1 cellular context compared by ENCODE assay signal in genomic region chr18:12934454-12935071, GRCh38.
TF ChIP-seq lines count a peak whose summit lies in the region.

No MANE protein-coding gene starts in this region.

TF ChIP-seq in K562, 482 proteins besides CTCF, POLR2A, EP300 and RAD21 (continued from another document and continues in another):
- TF ChIP-seq JUND (IDR thresholded peaks at IDR 0.05; ENCODE audit: borderline replicate concordance, low read depth, low read length) (peak; percentile 25; the same call in 1 of the 2 replicates), JUND (tag; IDR thresholded peaks at IDR 0.05; ENCODE audit: borderline replicate concordance, low read depth, low read length) (no peak; the same call in 2 of the 3 replicates), SMC3 (conservative IDR thresholded peaks at IDR 0.05; ENCODE audit: insufficient read depth, low read depth, low read length) (peak; percentile 98), SMARCA5 (IDR thresholded peaks at IDR 0.05) (no peak), STAT5B (CRISPR knock-in tag; IDR thresholded peaks at IDR 0.05) (no peak), ZNF253 (CRISPR knock-in tag; conservative IDR thresholded peaks at IDR 0.05) (no peak), MED1 (CRISPR knock-in tag; IDR thresholded peaks at IDR 0.05; ENCODE audit: borderline replicate concordance) (no peak), EP400 (IDR thresholded peaks at IDR 0.05) (no peak), TGIF2 (CRISPR knock-in tag; IDR thresholded peaks at IDR 0.05) (no peak), MYC (IDR thresholded peaks at IDR 0.05; ENCODE audit: low read depth, low read length) (no peak), MYC (CRISPR knock-in tag; IDR thresholded peaks at IDR 0.05; ENCODE audit: borderline replicate concordance, low read depth) (no peak), TARDBP (IDR thresholded peaks at IDR 0.05) (no peak), YY1 (IDR thresholded peaks at IDR 0.05; ENCODE audit: borderline replicate concordance in 1 of 3, control insufficient read depth in 1 of 3, extremely low read depth in 1 of 3, insufficient read depth in 3 of 3, insufficient read length in 1 of 3, insufficient replicate concordance in 2 of 3, low read depth in 1 of 3, low read length in 2 of 3) (no peak), CBFB (CRISPR knock-in tag; IDR thresholded peaks at IDR 0.05) (no peak), ARID2 (IDR thresholded peaks at IDR 0.05) (peak; percentile 95), RBM17 (IDR thresholded peaks at IDR 0.05; ENCODE audit: borderline replicate concordance, low read depth, low read length) (no peak), ATF1 (CRISPR knock-in tag; IDR thresholded peaks at IDR 0.05) (no peak), ATF1 (tag; IDR thresholded peaks at IDR 0.05) (peak; percentile 44), SNIP1 (IDR thresholded peaks at IDR 0.05; ENCODE audit: low read depth) (no peak), ZNF431 (CRISPR knock-in tag; IDR thresholded peaks at IDR 0.05) (no peak), SRSF3 (IDR thresholded peaks at IDR 0.05; ENCODE audit: insufficient read depth, low read length) (no peak), ZNF134 (CRISPR knock-in tag; conservative IDR thresholded peaks at IDR 0.05) (no peak), KHSRP (IDR thresholded peaks at IDR 0.05) (no peak), ZNF586 (CRISPR knock-in tag; conservative IDR thresholded peaks at IDR 0.05) (no peak), ZKSCAN8 (CRISPR knock-in tag; IDR thresholded peaks at IDR 0.05) (no peak), ZNF830 (CRISPR knock-in tag; IDR thresholded peaks at IDR 0.05) (no peak), FOXA1 (IDR thresholded peaks at IDR 0.05; ENCODE audit: borderline replicate concordance) (no peak), ZNF764 (CRISPR knock-in tag; IDR thresholded peaks at IDR 0.05; ENCODE audit: low read depth) (no peak), HLTF (IDR thresholded peaks at IDR 0.05) (no peak), ZFX (CRISPR knock-in tag; IDR thresholded peaks at IDR 0.05) (no peak), POLR3A (IDR thresholded peaks at IDR 0.05; ENCODE audit: borderline replicate concordance, extremely low read depth, insufficient read depth, insufficient read length) (no peak), RHOXF2B (CRISPR knock-in tag; conservative IDR thresholded peaks at IDR 0.05) (no peak), MAZ (CRISPR knock-in tag; conservative IDR thresholded peaks at IDR 0.05 in 1 of 2, IDR thresholded peaks at IDR 0.05 in 1 of 2) (0 out of 4 replicates have a peak, but pooled peaks of 1 of the 2 experiments have one; percentile 15), GATAD2A (IDR thresholded peaks at IDR 0.05) (no peak), CTBP1 (IDR thresholded peaks at IDR 0.05; ENCODE audit: borderline replicate concordance) (peak; percentile 30; the same call in 1 of the 2 replicates), CBFA2T2 (conservative IDR thresholded peaks at IDR 0.05) (no peak), ZNF174 (CRISPR knock-in tag; IDR thresholded peaks at IDR 0.05) (no peak), ZSCAN32 (CRISPR knock-in tag; IDR thresholded peaks at IDR 0.05) (no peak), ZNF165 (CRISPR knock-in tag; IDR thresholded peaks at IDR 0.05; ENCODE audit: borderline replicate concordance) (no peak), KAT8 (IDR thresholded peaks at IDR 0.05; ENCODE audit: low read depth) (no peak), ZNF263 (CRISPR knock-in tag; IDR thresholded peaks at IDR 0.05; ENCODE audit: borderline replicate concordance) (no peak), DMBX1 (CRISPR knock-in tag; IDR thresholded peaks at IDR 0.05; ENCODE audit: borderline replicate concordance) (no peak), TEAD4 (IDR thresholded peaks at IDR 0.05; ENCODE audit: low read length) (peak; percentile 73), TEAD4 (CRISPR knock-in tag; IDR thresholded peaks at IDR 0.05; ENCODE audit: borderline replicate concordance) (no peak), CREM (IDR thresholded peaks at IDR 0.05; ENCODE audit: low read depth) (peak; percentile 40; the same call in 1 of the 2 replicates), TBP (optimal IDR thresholded peaks at IDR 0.05; ENCODE audit: low read depth, low read length) (no peak), PHB (CRISPR knock-in tag; IDR thresholded peaks at IDR 0.05) (no peak), SETDB1 (IDR thresholded peaks at IDR 0.05; ENCODE audit: low read length) (no peak), KDM4B (IDR thresholded peaks at IDR 0.05; ENCODE audit: borderline replicate concordance in 2 of 2, low read depth in 1 of 2) (no peak), RCOR1 (IDR thresholded peaks at IDR 0.05; ENCODE audit: borderline replicate concordance in 1 of 2, low read depth in 2 of 2, low read length in 2 of 2) (0 out of 4 replicates have a peak, but pooled peaks of 1 of the 2 experiments have one; percentile 11), NFIX (CRISPR knock-in tag; IDR thresholded peaks at IDR 0.05; ENCODE audit: low read depth) (no peak), ZFPM2 (CRISPR knock-in tag; IDR thresholded peaks at IDR 0.05) (no peak), TEAD1 (CRISPR knock-in tag; IDR thresholded peaks at IDR 0.05) (peak in 1 of 2 experiments; percentile 91; a peak in 2 of 4 replicates), TEAD2 (tag; IDR thresholded peaks at IDR 0.05) (peak; percentile 78; the same call in 1 of the 2 replicates), CREBBP (IDR thresholded peaks at IDR 0.05; ENCODE audit: low read depth, low read length) (no peak), RBFOX2 (IDR thresholded peaks at IDR 0.05; ENCODE audit: low read depth, low read length) (no peak), E4F1 (CRISPR knock-in tag; IDR thresholded peaks at IDR 0.05; ENCODE audit: borderline replicate concordance) (no peak), HMGXB4 (CRISPR knock-in tag; IDR thresholded peaks at IDR 0.05) (no peak), JUN (IDR thresholded peaks at IDR 0.05; ENCODE audit: borderline replicate concordance, low read depth, low read length) (no peak), JUN (CRISPR knock-in tag; IDR thresholded peaks at IDR 0.05; ENCODE audit: borderline replicate concordance) (no peak), FOXJ3 (CRISPR knock-in tag; IDR thresholded peaks at IDR 0.05) (no peak), STAT5A (IDR thresholded peaks at IDR 0.05; ENCODE audit: borderline replicate concordance, low read length) (no peak), NFE2 (IDR thresholded peaks at IDR 0.05; ENCODE audit: low read depth) (no peak), TAF7 (tag; IDR thresholded peaks at IDR 0.05) (no peak), TCF7 (IDR thresholded peaks at IDR 0.05; ENCODE audit: borderline replicate concordance) (no peak), GTF2F1 (IDR thresholded peaks at IDR 0.05; ENCODE audit: low read depth, low read length) (no peak), ZNF232 (CRISPR knock-in tag; IDR thresholded peaks at IDR 0.05) (no peak), STAG1 (CRISPR knock-in tag; IDR thresholded peaks at IDR 0.05; ENCODE audit: borderline replicate concordance) (peak; percentile 91), ARHGAP35 (IDR thresholded peaks at IDR 0.05; ENCODE audit: partially characterized antibody) (no peak), ZBTB33 (CRISPR knock-in tag; IDR thresholded peaks at IDR 0.05) (no peak), FOXP1 (CRISPR knock-in tag; IDR thresholded peaks at IDR 0.05) (no peak), RUNX1 (IDR thresholded peaks at IDR 0.05; ENCODE audit: low read depth) (no peak), NRF1 (conservative IDR thresholded peaks at IDR 0.05 in 1 of 2, IDR thresholded peaks at IDR 0.05 in 1 of 2) (peak in 1 of 2 experiments; percentile 13; a peak in 1 of 4 replicates), CREB1 (IDR thresholded peaks at IDR 0.05) (no peak), CREB1 (CRISPR knock-in tag; IDR thresholded peaks at IDR 0.05) (no peak), CBX1 (IDR thresholded peaks at IDR 0.05; ENCODE audit: low read depth) (no peak)
- TF ChIP-seq, protein P1, sequence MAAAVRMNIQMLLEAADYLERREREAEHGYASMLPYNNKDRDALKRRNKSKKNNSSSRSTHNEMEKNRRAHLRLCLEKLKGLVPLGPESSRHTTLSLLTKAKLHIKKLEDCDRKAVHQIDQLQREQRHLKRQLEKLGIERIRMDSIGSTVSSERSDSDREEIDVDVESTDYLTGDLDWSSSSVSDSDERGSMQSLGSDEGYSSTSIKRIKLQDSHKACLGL (CRISPR knock-in tag; IDR thresholded peaks at IDR 0.05; ENCODE audit: borderline replicate concordance, poor library complexity, severe bottlenecking), result no peak
- TF ChIP-seq, protein P2, sequence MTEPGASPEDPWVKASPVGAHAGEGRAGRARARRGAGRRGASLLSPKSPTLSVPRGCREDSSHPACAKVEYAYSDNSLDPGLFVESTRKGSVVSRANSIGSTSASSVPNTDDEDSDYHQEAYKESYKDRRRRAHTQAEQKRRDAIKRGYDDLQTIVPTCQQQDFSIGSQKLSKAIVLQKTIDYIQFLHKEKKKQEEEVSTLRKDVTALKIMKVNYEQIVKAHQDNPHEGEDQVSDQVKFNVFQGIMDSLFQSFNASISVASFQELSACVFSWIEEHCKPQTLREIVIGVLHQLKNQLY (CRISPR knock-in tag; conservative IDR thresholded peaks at IDR 0.05), result no peak
- TF ChIP-seq, protein P3, sequence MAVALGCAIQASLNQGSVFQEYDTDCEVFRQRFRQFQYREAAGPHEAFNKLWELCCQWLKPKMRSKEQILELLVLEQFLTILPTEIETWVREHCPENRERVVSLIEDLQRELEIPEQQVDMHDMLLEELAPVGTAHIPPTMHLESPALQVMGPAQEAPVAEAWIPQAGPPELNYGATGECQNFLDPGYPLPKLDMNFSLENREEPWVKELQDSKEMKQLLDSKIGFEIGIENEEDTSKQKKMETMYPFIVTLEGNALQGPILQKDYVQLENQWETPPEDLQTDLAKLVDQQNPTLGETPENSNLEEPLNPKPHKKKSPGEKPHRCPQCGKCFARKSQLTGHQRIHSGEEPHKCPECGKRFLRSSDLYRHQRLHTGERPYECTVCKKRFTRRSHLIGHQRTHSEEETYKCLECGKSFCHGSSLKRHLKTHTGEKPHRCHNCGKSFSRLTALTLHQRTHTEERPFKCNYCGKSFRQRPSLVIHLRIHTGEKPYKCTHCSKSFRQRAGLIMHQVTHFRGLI (CRISPR knock-in tag; IDR thresholded peaks at IDR 0.05), result no peak
- TF ChIP-seq, protein P4, sequence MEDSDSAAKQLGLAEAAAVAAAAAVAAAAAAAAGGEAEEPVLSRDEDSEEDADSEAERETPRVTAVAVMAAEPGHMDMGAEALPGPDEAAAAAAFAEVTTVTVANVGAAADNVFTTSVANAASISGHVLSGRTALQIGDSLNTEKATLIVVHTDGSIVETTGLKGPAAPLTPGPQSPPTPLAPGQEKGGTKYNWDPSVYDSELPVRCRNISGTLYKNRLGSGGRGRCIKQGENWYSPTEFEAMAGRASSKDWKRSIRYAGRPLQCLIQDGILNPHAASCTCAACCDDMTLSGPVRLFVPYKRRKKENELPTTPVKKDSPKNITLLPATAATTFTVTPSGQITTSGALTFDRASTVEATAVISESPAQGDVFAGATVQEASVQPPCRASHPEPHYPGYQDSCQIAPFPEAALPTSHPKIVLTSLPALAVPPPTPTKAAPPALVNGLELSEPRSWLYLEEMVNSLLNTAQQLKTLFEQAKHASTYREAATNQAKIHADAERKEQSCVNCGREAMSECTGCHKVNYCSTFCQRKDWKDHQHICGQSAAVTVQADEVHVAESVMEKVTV (CRISPR knock-in tag; IDR thresholded peaks at IDR 0.05), result peak; percentile 96
